30 cellular contexts compared by ENCODE assay signal in genomic region chr11:26322335-26323067, GRCh38. TPM values are rescaled to one million over a fixed set of nuclear protein-coding genes. Genes with fewer than 3 reads are reported as not detected.
"Had no signal": no experiment of that assay in that cellular context is flagged by ENCODE, and none has a peak within 500 bp of the region (broad histone marks: within the 10 kb centered on the region; RNA-seq: fewer than 3 reads in every experiment).

No MANE protein-coding gene starts in this region.

- H3K4me1 ChIP-seq: colonic mucosa, gastrocnemius medialis, heart right ventricle, left lung, lower lobe of right lung had no signal

- H3K4me3 ChIP-seq: colonic mucosa, esophagus squamous epithelium, gastrocnemius medialis, heart right ventricle, left lung, lower lobe of right lung, mucosa of descending colon had no signal

- H3K27ac ChIP-seq: colonic mucosa, epithelial cell of prostate, esophagus squamous epithelium, gastrocnemius medialis, heart right ventricle, left lung, lower lobe of right lung had no signal

- H3K9me3 ChIP-seq: colonic mucosa, esophagus squamous epithelium, gastrocnemius medialis, heart right ventricle, left lung, lower lobe of right lung, mucosa of descending colon had no signal

- FAIRE-seq: endometrium, islet of Langerhans, keratinocyte had no signal

- ATAC-seq: effector memory CD8-positive, alpha-beta T cell; esophagus mucosa; gastrocnemius medialis; heart right ventricle; left cardiac atrium; left lung; left ventricle myocardium superior; lower lobe of right lung; mucosa of descending colon had no signal

- DNase-seq: colonic mucosa; cortex of kidney; effector CD8-positive, alpha-beta T cell; effector memory CD8-positive, alpha-beta T cell; endodermal cell; erythroblast; esophagus squamous epithelium; foreskin fibroblast; foreskin melanocyte; gastrocnemius medialis; glutamatergic neuron; head of caudate nucleus; heart right ventricle; hippocampal formation; left cardiac atrium; left lung; left ventricle myocardium superior; lower lobe of right lung; mesenchymal stem cell; mucosa of descending colon; naive B cell had no signal

RNA-seq across cellular contexts. Expression of gene ANO3, which starts 9.4 kb away (rescaled TPM):
- total RNA-seq: dermis microvascular lymphatic vessel endothelial cell, endodermal cell, esophagus mucosa, esophagus squamous epithelium, kidney epithelial cell, left ventricle myocardium superior, lung microvascular endothelial cell, myocyte had no signal
